11 cellular contexts compared by ENCODE assay signal in genomic region chr19:50836543-50837195, GRCh38. TPM values are rescaled to one million over a fixed set of nuclear protein-coding genes. Genes with fewer than 3 reads are reported as not detected.
DNase-seq lines count a peak whose midpoint lies in the region; ATAC-seq, FAIRE-seq and TF ChIP-seq lines count a peak whose summit lies in the region.
"Had no signal": no experiment of that assay in that cellular context is flagged by ENCODE, and none has a peak within 500 bp of the region (broad histone marks: within the 10 kb centered on the region; RNA-seq: fewer than 3 reads in every experiment).

No MANE protein-coding gene starts in this region.

- H3K27ac ChIP-seq in CD8-positive, alpha-beta memory T cell (ENCODE audit: low read depth, low read length), result no peak overlapping the region
- no peak overlapping the region for H3K27ac ChIP-seq in neural progenitor cell

- H3K4me1 ChIP-seq in CD8-positive, alpha-beta memory T cell (ENCODE audit: insufficient read depth, low read length), result peaks cover 13% of the 10 kb centered on the region
- H3K4me1 ChIP-seq in neural progenitor cell, result no peaks in the 10 kb centered on the region

- no peaks in the 10 kb centered on the region for H3K36me3 Mint-ChIP-seq in CD8-positive, alpha-beta memory T cell
- H3K36me3 Mint-ChIP-seq in dendritic cell treated with granulocyte-macrophage colony-stimulating factor and Interleukin-4, amounts not matched to agents 40 ng/mL and 50 ng/mL, for 4 days (ENCODE audit: low read depth), result no peaks in the 10 kb centered on the region
- H3K36me3 Mint-ChIP-seq in neural progenitor cell, result peaks cover 2% of the 10 kb centered on the region

- H3K9ac ChIP-seq in neural progenitor cell, result no peak overlapping the region

- H3K4me2 ChIP-seq in neural progenitor cell, result peak overlapping the region; percentile 82

- DNase-seq in CD8-positive, alpha-beta memory T cell, result no peak
- DNase-seq in Jurkat, Clone E6-1 (ENCODE audit: low read depth, low spot score), result no peak
- no peak for DNase-seq in neural progenitor cell (ENCODE audit: low spot score)
- no peak for DNase-seq in HTR-8/SVneo (ENCODE audit: insufficient read length, low spot score)
- DNase-seq in activated effector memory CD4-positive, alpha-beta T cell treated with anti-CD3 and anti-CD28 coated beads, Interleukin-2, amount 50 U/mL, for 16 hours, result no peak
- DNase-seq in stimulated activated CD4-positive, alpha-beta T cell treated with anti-CD3 and anti-CD28 coated beads, Interleukin-12 subunit alpha, Interleukin-12 subunit beta, amount 100 ng/mL, for 4 hours, result no peak
- DNase-seq: NCI-H1048 had no signal

- H3K4me3 ChIP-seq in CD8-positive, alpha-beta memory T cell (ENCODE audit: low read length), result no peak overlapping the region
- peak overlapping the region; percentile 67; the same call in 1 of the 2 replicates for H3K4me3 ChIP-seq in Jurkat, Clone E6-1 (ENCODE audit: low read length)
- H3K4me3 ChIP-seq in neural progenitor cell, result peak overlapping the region; percentile 61

- no peaks in the 10 kb centered on the region for H3K36me3 ChIP-seq in CD8-positive, alpha-beta memory T cell (ENCODE audit: insufficient read depth, low read length)
- no peaks in the 10 kb centered on the region for H3K36me3 ChIP-seq in neural progenitor cell
- H3K36me3 ChIP-seq: stomach had no signal

- no peak for ATAC-seq in GM19452 (IDR thresholded peaks at IDR 0.05; ENCODE audit: unreplicated experiment)

- no peaks in the 10 kb centered on the region for H3F3A ChIP-seq in neural progenitor cell (ENCODE audit: low read depth)

- no peaks in the 10 kb centered on the region for H4K20me1 ChIP-seq in neural progenitor cell (ENCODE audit: low read depth)

- intact Hi-C loops in dendritic cell treated with granulocyte-macrophage colony-stimulating factor and Interleukin-4, amounts not matched to agents 40 ng/mL and 50 ng/mL, for 4 days (cut with micrococcal nuclease), result no loop called here

- FAIRE-seq in HTR-8/SVneo (lab: Jason Lieb, UNC), result no peak

- H3K27me3 Mint-ChIP-seq in CD8-positive, alpha-beta memory T cell, result peaks cover 22 to 52% of the 10 kb centered on the region in 2 donors
- H3K27me3 Mint-ChIP-seq in dendritic cell treated with granulocyte-macrophage colony-stimulating factor and Interleukin-4, amounts not matched to agents 40 ng/mL and 50 ng/mL, for 4 days, result peaks cover 66% of the 10 kb centered on the region
- H3K27me3 Mint-ChIP-seq in neural progenitor cell (ENCODE audit: insufficient read depth, low read depth), result peaks cover 40% of the 10 kb centered on the region

- H3K9me3 ChIP-seq in CD8-positive, alpha-beta memory T cell (ENCODE audit: low read length), result no peaks in the 10 kb centered on the region
- H3K9me3 ChIP-seq in neural progenitor cell (ENCODE audit: low read depth), result no peaks in the 10 kb centered on the region
- H3K9me3 ChIP-seq: stomach had no signal

- peaks cover 11 to 15% (median 13%) of the 10 kb centered on the region in 3 donors for H3K4me1 Mint-ChIP-seq in CD8-positive, alpha-beta memory T cell
- peaks cover 9% of the 10 kb centered on the region for H3K4me1 Mint-ChIP-seq in dendritic cell treated with granulocyte-macrophage colony-stimulating factor and Interleukin-4, amounts not matched to agents 40 ng/mL and 50 ng/mL, for 4 days (ENCODE audit: low read depth)
- peaks cover 10% of the 10 kb centered on the region for H3K4me1 Mint-ChIP-seq in neural progenitor cell

- H2AFZ ChIP-seq in neural progenitor cell (replicated peaks), result no peak overlapping the region

- H3K27ac Mint-ChIP-seq in CD8-positive, alpha-beta memory T cell, result peak overlapping the region in 2 of 8 donors; percentile 47 to 70
- peak overlapping the region; percentile 62 for H3K27ac Mint-ChIP-seq in dendritic cell treated with granulocyte-macrophage colony-stimulating factor and Interleukin-4, amounts not matched to agents 40 ng/mL and 50 ng/mL, for 4 days
- H3K27ac Mint-ChIP-seq in neural progenitor cell, result peak overlapping the region; percentile 81

- CTCF ChIA-PET in CD8-positive, alpha-beta memory T cell (lab: Charles Lee), result no interaction called here

- POLR2A ChIA-PET in CD8-positive, alpha-beta memory T cell (lab: Charles Lee), result no interaction called here

- H3K79me2 ChIP-seq in neural progenitor cell (ENCODE audit: low read depth), result no peaks in the 10 kb centered on the region

- peak overlapping the region; percentile 65 to 85 (median 82) for H3K4me3 Mint-ChIP-seq in CD8-positive, alpha-beta memory T cell
- H3K4me3 Mint-ChIP-seq in dendritic cell treated with granulocyte-macrophage colony-stimulating factor and Interleukin-4, amounts not matched to agents 40 ng/mL and 50 ng/mL, for 4 days, result peak overlapping the region; percentile 71
- H3K4me3 Mint-ChIP-seq in neural progenitor cell, result peak overlapping the region; percentile 91

- H3K27me3 ChIP-seq in CD8-positive, alpha-beta memory T cell (ENCODE audit: insufficient read depth, low read length, poor library complexity, severe bottlenecking), result peaks cover 10% of the 10 kb centered on the region
- peaks cover 87% of the 10 kb centered on the region for H3K27me3 ChIP-seq in neural progenitor cell

- peaks cover 0 to 9% (median 5%) of the 10 kb centered on the region in 5 donors for H3K9me3 Mint-ChIP-seq in CD8-positive, alpha-beta memory T cell
- no peaks in the 10 kb centered on the region for H3K9me3 Mint-ChIP-seq in dendritic cell treated with granulocyte-macrophage colony-stimulating factor and Interleukin-4, amounts not matched to agents 40 ng/mL and 50 ng/mL, for 4 days
- peaks cover 4% of the 10 kb centered on the region for H3K9me3 Mint-ChIP-seq in neural progenitor cell

- no peak for TF ChIP-seq CTCF in neural progenitor cell (IDR thresholded peaks at IDR 0.05)

RNA-seq across cellular contexts. Expression of gene KLK15, which starts 3.3 kb away (rescaled TPM):
- total RNA-seq in CD8-positive, alpha-beta memory T cell, result not detected
- polyA plus RNA-seq in CD8-positive, alpha-beta memory T cell, result not detected
- polyA plus RNA-seq in Jurkat, Clone E6-1 (2012; ENCODE audit: insufficient read depth, insufficient read length), result not detected
- not detected in 2 replicates for total RNA-seq in neural progenitor cell (ENCODE audit: low replicate concordance)
- total RNA-seq: dermis microvascular lymphatic vessel endothelial cell, stomach had no signal
- polyA plus RNA-seq: stomach had no signal

RNA-seq across cellular contexts. Expression of gene KLK1, which starts 13.1 kb away (rescaled TPM):
- under 1 TPM; 0.27 to 0.39 TPM for total RNA-seq in CD8-positive, alpha-beta memory T cell
- polyA plus RNA-seq in CD8-positive, alpha-beta memory T cell, result not detected
- polyA plus RNA-seq in Jurkat, Clone E6-1 (2012; ENCODE audit: insufficient read depth, insufficient read length), result 4.6 TPM
- total RNA-seq in neural progenitor cell (ENCODE audit: low replicate concordance), result not detected in 2 replicates
- total RNA-seq: dermis microvascular lymphatic vessel endothelial cell had no signal

RNA-seq across cellular contexts. Expression of gene KLK3, which starts 18.0 kb away (rescaled TPM):
- total RNA-seq in CD8-positive, alpha-beta memory T cell, result not detected
- polyA plus RNA-seq in CD8-positive, alpha-beta memory T cell, result not detected
- polyA plus RNA-seq in Jurkat, Clone E6-1 (2012; ENCODE audit: insufficient read depth, insufficient read length), result not detected
- total RNA-seq in neural progenitor cell (ENCODE audit: low replicate concordance), result not detected in 2 replicates
- total RNA-seq: dermis microvascular lymphatic vessel endothelial cell had no signal
- polyA plus RNA-seq: stomach had no signal

RNA-seq across cellular contexts. Expression of gene KLK2, which starts 36.6 kb away (rescaled TPM):
- not detected for total RNA-seq in CD8-positive, alpha-beta memory T cell
- polyA plus RNA-seq in CD8-positive, alpha-beta memory T cell, result not detected
- polyA plus RNA-seq in Jurkat, Clone E6-1 (2012; ENCODE audit: insufficient read depth, insufficient read length), result not detected
- total RNA-seq in neural progenitor cell (ENCODE audit: low replicate concordance), result not detected in 2 replicates
- total RNA-seq: dermis microvascular lymphatic vessel endothelial cell had no signal
- polyA plus RNA-seq: stomach had no signal

RNA-seq across cellular contexts. Expression of gene ACP4, which starts 46.5 kb away (rescaled TPM):
- not detected for total RNA-seq in CD8-positive, alpha-beta memory T cell
- polyA plus RNA-seq in CD8-positive, alpha-beta memory T cell, result not detected
- polyA plus RNA-seq in Jurkat, Clone E6-1 (2012; ENCODE audit: insufficient read depth, insufficient read length), result not detected
- not detected in 2 replicates for total RNA-seq in neural progenitor cell (ENCODE audit: low replicate concordance)
- total RNA-seq: dermis microvascular lymphatic vessel endothelial cell, stomach had no signal
- polyA plus RNA-seq: stomach had no signal
